Comparison of ENCODE assay signal across 30 cellular contexts in genomic region chrX:53166103-53166502, GRCh38.
"Had no signal": no experiment of that assay in that cellular context is flagged by ENCODE, and none has a peak within 500 bp of the region (broad histone marks: within the 10 kb centered on the region; RNA-seq: fewer than 3 reads in every experiment).

No MANE protein-coding gene starts in this region.

- H3K4me1 ChIP-seq: heart left ventricle had no signal

- H3K4me3 ChIP-seq: esophagus squamous epithelium, heart left ventricle had no signal

- H3K36me3 ChIP-seq: brain microvascular endothelial cell, esophagus squamous epithelium, WERI-Rb-1 had no signal

- DNase-seq: activated B cell treated with CpG ODN at 0.5 μM for 24 hours; activated CD4-positive, alpha-beta T cell treated with anti-CD3 and anti-CD28 coated beads for 48 hours; activated CD4-positive, alpha-beta T cell treated with anti-CD3 and anti-CD28 coated beads, Interleukin-2, amount 50 U/mL, for 1 hour; activated CD4-positive, alpha-beta T cell treated with anti-CD3 and anti-CD28 coated beads, Interleukin-2, amount 50 U/mL, for 48 hours; activated CD8-positive, alpha-beta memory T cell treated with anti-CD3 and anti-CD28 coated beads for 24 hours; activated CD8-positive, alpha-beta T cell treated with anti-CD3 and anti-CD28 coated beads for 36 hours; activated effector memory CD4-positive, alpha-beta T cell treated with Interleukin-2 at 50 U/mL for 16 hours; activated gamma-delta T cell treated with Interleukin-2 at 50 U/mL for 16 hours; activated naive CD4-positive, alpha-beta T cell treated with anti-CD3 and anti-CD28 coated beads, Interleukin-2, amount 50 U/mL, for 16 hours; activated naive CD4-positive, alpha-beta T cell treated with Interleukin-2 at 50 U/mL for 16 hours; activated T-cell treated with anti-CD3 and anti-CD28 coated beads, Interleukin-2, amount 50 U/mL, for 4 hours; amniotic stem cell; anterior cingulate cortex; brain microvascular endothelial cell; cortex of kidney; dermis blood vessel endothelial cell; effector CD4-positive, alpha-beta T cell; effector memory CD8-positive, alpha-beta T cell; esophagus squamous epithelium; foreskin melanocyte; glutamatergic neuron; heart left ventricle; T-helper 1 cell; T-helper 17 cell; T1000; WERI-Rb-1 had no signal

- ATAC-seq: activated CD4-positive, CD25-positive, alpha-beta regulatory T cell treated with anti-CD3 and anti-CD28 coated beads, Interleukin-2, amount 50 U/mL, for 24 hours; activated CD8-positive, alpha-beta T cell treated with anti-CD3 and anti-CD28 coated beads for 36 hours; activated T-cell treated with anti-CD3 and anti-CD28 coated beads, Interleukin-2, amount 50 U/mL, for 4 hours; activated T-helper 17 cell treated with anti-CD3 and anti-CD28 coated beads, Interleukin-2, amount 50 U/mL, for 72 hours; effector memory CD8-positive, alpha-beta T cell; heart left ventricle; T-helper 17 cell had no signal

- H3K27ac ChIP-seq: brain microvascular endothelial cell, epithelial cell of prostate, esophagus squamous epithelium, heart left ventricle, WERI-Rb-1 had no signal

- H3K9me3 ChIP-seq: esophagus squamous epithelium, heart left ventricle had no signal

- H3K27me3 ChIP-seq: esophagus squamous epithelium had no signal

- FAIRE-seq: bronchial epithelial cell had no signal
